Comparison of ENCODE assay signal across 8 cellular contexts in the genomic region with DNA sequence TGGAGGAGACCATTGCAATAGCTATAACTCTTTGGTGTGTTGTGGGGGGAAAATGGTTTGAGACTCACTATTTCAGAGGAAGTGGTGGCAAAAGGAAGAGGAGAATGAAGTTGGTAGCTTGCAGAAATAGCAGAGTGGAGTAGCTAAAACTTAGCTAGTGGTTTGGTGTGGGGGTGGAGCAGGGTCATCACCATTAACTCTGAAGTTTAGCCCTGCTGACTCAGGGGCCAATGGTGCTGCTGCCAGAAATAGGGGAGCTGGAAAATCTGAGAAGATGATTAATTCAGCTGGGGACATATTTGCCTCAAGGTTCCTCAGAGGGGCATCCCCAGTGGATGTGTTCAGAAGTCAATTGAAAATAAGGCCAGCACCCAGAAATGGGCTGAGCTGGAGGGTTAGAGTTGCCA.
DNase-seq lines count a peak whose midpoint lies in the region; ATAC-seq and FAIRE-seq lines count a peak whose summit lies in the region.

No MANE protein-coding gene starts in this region.

- peak overlapping the region; percentile 97 for H3K27ac ChIP-seq in ACC112 (ENCODE audit: low read depth, low read length)

- DNase-seq in Kasumi-1 (lab: John Stamatoyannopoulos, UW), result peak; percentile 65 to 68
- peak; percentile 81 for DNase-seq in activated CD8-positive, alpha-beta memory T cell treated with anti-CD3 and anti-CD28 coated beads for 24 hours
- peak; percentile 85 for DNase-seq in kidney tubule cell (ENCODE audit: low spot score)
- DNase-seq in HTR-8/SVneo (ENCODE audit: insufficient read length, low spot score), result no peak
- no peak for DNase-seq in NCI-H2227 (lab: John Stamatoyannopoulos, UW; ENCODE audit: unreplicated experiment)

- H3K79me2 ChIP-seq in ACC112 (ENCODE audit: control insufficient read depth, insufficient read depth, low read length, unreplicated experiment), result no peaks in the 10 kb centered on the region

- peaks cover 45% of the 10 kb centered on the region for H3K4me1 ChIP-seq in ACC112 (ENCODE audit: control insufficient read depth, insufficient read depth, low read length, unreplicated experiment)

- no peaks in the 10 kb centered on the region for H3K36me3 ChIP-seq in ACC112 (ENCODE audit: insufficient read depth, low read length)

- no peak for FAIRE-seq in HTR-8/SVneo (lab: Jason Lieb, UNC)

- H3K27me3 ChIP-seq in ACC112 (ENCODE audit: insufficient read depth, low read length), result no peaks in the 10 kb centered on the region

- H3K4me3 ChIP-seq in ACC112 (ENCODE audit: low read depth, low read length), result peak overlapping the region; percentile 57; the same call in 1 of the 2 replicates

- H2AFZ ChIP-seq in ACC112 (ENCODE audit: low read length, unreplicated experiment), result peak overlapping the region; percentile 11

- ATAC-seq in HG03521 (IDR thresholded peaks at IDR 0.05; ENCODE audit: unreplicated experiment) (no peak), GM19455 (IDR thresholded peaks at IDR 0.05; ENCODE audit: unreplicated experiment) (no peak)

Comparison
In these comparisons a context has a peak if more than half of its experiments do, and no peak if none do; other contexts are left out.
1. DNase-seq: peak in Kasumi-1 (2 of 2), activated CD8-positive, alpha-beta memory T cell treated with anti-CD3 and anti-CD28 coated beads for 24 hours (single experiment) and kidney tubule cell (single experiment); none in HTR-8/SVneo (single experiment) and NCI-H2227 (single experiment).